12 cellular contexts compared by ENCODE assay signal in the genomic region with DNA sequence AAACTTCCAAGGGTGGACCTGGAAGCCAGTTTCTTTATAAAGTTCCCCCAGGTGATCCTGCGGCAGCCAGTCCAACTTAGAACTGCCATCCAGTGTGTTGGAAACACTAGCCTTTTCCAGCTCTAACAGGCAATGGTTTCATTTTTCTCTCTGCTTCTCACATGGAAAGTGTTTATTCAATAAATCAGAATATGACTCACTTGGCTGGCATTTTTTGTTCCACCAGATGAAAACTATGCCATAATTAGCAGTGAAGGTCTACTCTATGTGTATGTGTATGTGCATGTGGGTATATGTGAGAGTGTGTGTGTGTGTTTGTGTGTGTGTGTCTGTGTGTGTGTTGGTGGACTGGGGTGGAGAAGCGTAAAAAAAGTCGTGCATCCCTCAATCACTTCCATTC.
DNase-seq lines count a peak whose midpoint lies in the region; ATAC-seq and TF ChIP-seq lines count a peak whose summit lies in the region.
"Had no signal": no experiment of that assay in that cellular context is flagged by ENCODE, and none has a peak within 500 bp of the region (broad histone marks: within the 10 kb centered on the region; RNA-seq: fewer than 3 reads in every experiment).

No MANE protein-coding gene starts in this region.

- H3K4me1 ChIP-seq in mammary epithelial cell (ENCODE audit: insufficient read depth, low read length) (peaks cover 18% of the 10 kb centered on the region), vagina (peaks cover 23% of the 10 kb centered on the region)

- H3K4me3 Mint-ChIP-seq in activated CD4-positive, alpha-beta memory T cell treated with anti-CD3 and anti-CD28 coated beads, Interleukin-2, amount 10 ng/mL, durations not matched to agents 7 days and 5 days, result no peak overlapping the region

- peak; percentile 86 for DNase-seq in HS-27A (ENCODE audit: low read depth)
- DNase-seq in mammary epithelial cell, result peak; percentile 80
- peak; percentile 66 for DNase-seq in kidney glomerular epithelial cell (lab: John Stamatoyannopoulos, UW)
- no peak for DNase-seq in vagina (ENCODE audit: extremely low spot score in 2 of 2)
- DNase-seq in activated CD8-positive, alpha-beta memory T cell treated with anti-CD3 and anti-CD28 coated beads for 24 hours, result no peak
- DNase-seq in activated CD4-positive, alpha-beta memory T cell treated with anti-CD3 and anti-CD28 coated beads, Interleukin-2, amount 10 ng/mL, durations not matched to agents 7 days and 5 days, result no peak
- DNase-seq: cerebellar nuclear complex; GOT3; MG63; NK-92 treated with Interleukin-12 subunit alpha and Interleukin-12 subunit beta, amount 100 ng/mL, for 24 hours; T1000 had no signal

- H3K27me3 Mint-ChIP-seq in activated CD4-positive, alpha-beta memory T cell treated with anti-CD3 and anti-CD28 coated beads, Interleukin-2, amount 10 ng/mL, durations not matched to agents 7 days and 5 days, result peaks cover 18% of the 10 kb centered on the region

- CTCF ChIA-PET in mammary epithelial cell (lab: Charles Lee; ENCODE audit: low non-redundant PET), result no interaction called here
- CTCF ChIA-PET in activated CD4-positive, alpha-beta memory T cell treated with anti-CD3 and anti-CD28 coated beads, Interleukin-2, amount 10 ng/mL, durations not matched to agents 7 days and 5 days (lab: Charles Lee), result no interaction called here

- no peaks in the 10 kb centered on the region for H3K79me2 ChIP-seq in mammary epithelial cell (ENCODE audit: insufficient read depth, low read length)

- no peak for TF ChIP-seq POLR2A in vagina (IDR thresholded peaks at IDR 0.05)

- H3K36me3 ChIP-seq in mammary epithelial cell (ENCODE audit: insufficient read depth, low read length), result no peaks in the 10 kb centered on the region
- H3K36me3 ChIP-seq in vagina, result no peaks in the 10 kb centered on the region
- H3K36me3 ChIP-seq: MG63 had no signal

- no peaks in the 10 kb centered on the region for H3K9me3 Mint-ChIP-seq in activated CD4-positive, alpha-beta memory T cell treated with anti-CD3 and anti-CD28 coated beads, Interleukin-2, amount 10 ng/mL, durations not matched to agents 7 days and 5 days

- intact Hi-C loops in mammary epithelial cell (cut with micrococcal nuclease) (no loop called here), vagina (cut with DNase I) (no loop called here)

- POLR2A ChIA-PET in activated CD4-positive, alpha-beta memory T cell treated with anti-CD3 and anti-CD28 coated beads, Interleukin-2, amount 10 ng/mL, durations not matched to agents 7 days and 5 days (lab: Charles Lee), result no interaction called here

- peak overlapping the region; percentile 37 for H3K27ac ChIP-seq in mammary epithelial cell (ENCODE audit: insufficient read depth, low read depth, low read length)
- peak overlapping the region; percentile 73 for H3K27ac ChIP-seq in vagina

- H3K4me3 ChIP-seq in mammary epithelial cell (replicated peaks in 1 of 3; ENCODE audit: insufficient read depth in 1 of 3, low read depth in 2 of 3, low read length in 3 of 3) (no peak overlapping the region), vagina (no peak overlapping the region)
- H3K4me3 ChIP-seq: MG63 had no signal

- H3K36me3 Mint-ChIP-seq in activated CD4-positive, alpha-beta memory T cell treated with anti-CD3 and anti-CD28 coated beads, Interleukin-2, amount 10 ng/mL, durations not matched to agents 7 days and 5 days (ENCODE audit: low read depth), result no peaks in the 10 kb centered on the region

- H3K4me1 Mint-ChIP-seq in activated CD4-positive, alpha-beta memory T cell treated with anti-CD3 and anti-CD28 coated beads, Interleukin-2, amount 10 ng/mL, durations not matched to agents 7 days and 5 days, result no peaks in the 10 kb centered on the region

- BruUV-seq in mammary epithelial cell (replicated peaks; lab: Mats Ljungman, UMichigan), result no TSS peak

- no peaks in the 10 kb centered on the region for H4K20me1 ChIP-seq in mammary epithelial cell (ENCODE audit: insufficient read depth, low read length)

- in situ Hi-C loops in mammary epithelial cell (cut with MboI; ENCODE audit: low sequenced_read_pairs in 2 of 2), result no loop called here

- H3K9me3 ChIP-seq in mammary epithelial cell (replicated peaks; ENCODE audit: insufficient read depth, low read length) (no peaks in the 10 kb centered on the region), vagina (no peaks in the 10 kb centered on the region)
- H3K9me3 ChIP-seq: MG63 had no signal

- H3K27me3 ChIP-seq in mammary epithelial cell (ENCODE audit: insufficient read depth, low read length) (no peaks in the 10 kb centered on the region), vagina (no peaks in the 10 kb centered on the region)
- H3K27me3 ChIP-seq: MG63 had no signal

- no peak for ATAC-seq in GM19023 (IDR thresholded peaks at IDR 0.05; ENCODE audit: unreplicated experiment)

- dilution Hi-C loops in mammary epithelial cell (cut with HindIII; ENCODE audit: low sequenced_read_pairs), result no loop called here

- TF ChIP-seq CTCF in mammary epithelial cell (conservative IDR thresholded peaks at IDR 0.05 in 1 of 2, IDR thresholded peaks at IDR 0.05 in 1 of 2; ENCODE audit: extremely low read depth in 1 of 2, insufficient read depth in 1 of 2, low read depth in 1 of 2, low read length in 2 of 2), result no peak
- no peak for TF ChIP-seq CTCF in vagina (IDR thresholded peaks at IDR 0.05)

- peak overlapping the region; percentile 72 for H3K4me2 ChIP-seq in mammary epithelial cell (ENCODE audit: insufficient read depth, low read depth, low read length)

- no peak overlapping the region for H3K27ac Mint-ChIP-seq in activated CD4-positive, alpha-beta memory T cell treated with anti-CD3 and anti-CD28 coated beads, Interleukin-2, amount 10 ng/mL, durations not matched to agents 7 days and 5 days

- H2AFZ ChIP-seq in mammary epithelial cell (ENCODE audit: low read depth, low read length), result peak overlapping the region; percentile 63

- H3K9ac ChIP-seq in mammary epithelial cell (ENCODE audit: insufficient read depth, low read length), result no peak overlapping the region

- 55% methylated on average over 3 of the region's 3 CpGs for WGBS in mammary epithelial cell (ENCODE audit: low coverage, missing lambda C conversion rate)

Comparison
In these comparisons a context has a peak if more than half of its experiments do, and no peak if none do; other contexts are left out.
1. DNase-seq: peak in HS-27A (single experiment), mammary epithelial cell (single experiment) and kidney glomerular epithelial cell (single experiment); none in vagina (0 of 2), activated CD8-positive, alpha-beta memory T cell treated with anti-CD3 and anti-CD28 coated beads for 24 hours (single experiment) and activated CD4-positive, alpha-beta memory T cell treated with anti-CD3 and anti-CD28 coated beads, Interleukin-2, amount 10 ng/mL, durations not matched to agents 7 days and 5 days (single experiment).